8 cellular contexts compared by ENCODE assay signal in the genomic region with DNA sequence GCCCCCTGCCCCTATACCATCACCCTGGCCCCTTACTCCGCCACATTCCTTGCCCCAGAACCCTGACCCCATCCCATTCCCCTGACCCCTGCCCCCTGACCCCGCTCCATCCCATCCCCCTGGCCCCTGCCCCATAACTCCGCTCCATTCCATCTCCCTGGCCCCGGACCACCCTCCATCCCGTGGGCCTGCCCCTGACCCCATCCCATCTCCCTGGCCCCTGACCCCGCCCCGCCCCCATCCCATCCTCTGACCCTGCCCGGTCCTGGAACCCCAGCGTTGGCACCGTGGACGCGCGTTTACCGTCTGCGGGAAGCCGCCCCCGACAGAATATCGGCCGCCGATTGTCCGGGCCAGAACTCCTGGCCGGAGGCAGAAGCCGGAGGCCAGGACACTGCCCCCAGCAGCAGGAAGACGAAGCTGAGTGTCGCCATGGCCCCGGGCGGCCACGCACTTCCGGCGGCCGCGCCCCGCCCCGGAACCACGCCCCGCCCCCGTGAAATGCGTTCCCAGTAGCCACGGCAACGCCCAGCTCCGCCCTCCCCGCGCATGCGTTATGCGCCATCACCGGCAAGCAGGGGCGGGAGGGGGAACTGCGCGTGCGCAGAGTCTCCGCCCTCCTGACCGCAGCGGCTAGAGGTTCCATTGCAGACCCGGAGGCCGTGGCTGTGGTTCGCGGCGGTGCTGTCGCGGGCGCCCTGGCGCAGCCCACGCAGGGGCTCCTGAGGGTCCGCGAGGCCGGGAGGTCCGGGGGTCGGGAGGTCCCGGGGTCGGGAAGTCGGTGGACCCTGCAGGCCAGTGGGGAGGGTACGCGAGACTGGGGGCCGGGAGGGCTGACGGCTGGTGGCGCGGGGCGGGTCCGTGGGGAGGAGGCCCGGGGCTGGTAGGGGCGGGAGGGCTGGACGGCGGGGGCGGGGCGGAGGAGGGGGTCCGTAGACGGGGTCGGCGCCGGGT. TPM values are rescaled to one million over a fixed set of nuclear protein-coding genes. Genes with fewer than 3 reads are reported as not detected.
DNase-seq lines count a peak whose midpoint lies in the region; ATAC-seq and TF ChIP-seq lines count a peak whose summit lies in the region.

A gene with protein sequence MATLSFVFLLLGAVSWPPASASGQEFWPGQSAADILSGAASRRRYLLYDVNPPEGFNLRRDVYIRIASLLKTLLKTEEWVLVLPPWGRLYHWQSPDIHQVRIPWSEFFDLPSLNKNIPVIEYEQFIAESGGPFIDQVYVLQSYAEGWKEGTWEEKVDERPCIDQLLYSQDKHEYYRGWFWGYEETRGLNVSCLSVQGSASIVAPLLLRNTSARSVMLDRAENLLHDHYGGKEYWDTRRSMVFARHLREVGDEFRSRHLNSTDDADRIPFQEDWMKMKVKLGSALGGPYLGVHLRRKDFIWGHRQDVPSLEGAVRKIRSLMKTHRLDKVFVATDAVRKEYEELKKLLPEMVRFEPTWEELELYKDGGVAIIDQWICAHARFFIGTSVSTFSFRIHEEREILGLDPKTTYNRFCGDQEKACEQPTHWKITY (minus strand): TSS at position 458 of the 954 bp plus-strand sequence. CDS start 24 bp downstream, at position 434.

- CTCF ChIA-PET in AG04449 (lab: Yijun Ruan, JAX) (interaction anchor here (1.1 to 18.2 kb wide), 4 partner anchors 21 to 152 kb away, joined by 3 to 304 read pairs (median 83); no protein-coding TSS in a partner anchor), MCF 10A (lab: Yijun Ruan, JAX) (interaction anchor here (0.6 to 4.1 kb wide), 6 partner anchors 85 to 635 kb away, joined by 3 to 28 read pairs (median 4); no protein-coding TSS in a partner anchor)

- peak within 1 kb of the TSS; percentile 95 for H3K4me2 ChIP-seq in skeletal muscle satellite cell (ENCODE audit: low read length)

- no peaks in the 10 kb centered on the region for H3K9me3 ChIP-seq in iPS-18a (ENCODE audit: control insufficient read depth, low read depth, low read length)
- no peaks in the 10 kb centered on the region for H3K9me3 ChIP-seq in skeletal muscle satellite cell (replicated peaks; ENCODE audit: low read length)

- H3K27ac ChIP-seq in VCaP: peak within 1 kb of the TSS; percentile 79
- H3K27ac ChIP-seq in iPS-18a (ENCODE audit: low read length): no peak within 1 kb of the TSS

- H3K9me3 Mint-ChIP-seq in MCF 10A (ENCODE audit: unreplicated experiment): no peaks in the 10 kb centered on the region

- H3K36me3 ChIP-seq in iPS-18a (ENCODE audit: control insufficient read depth, low read depth, low read length) (peaks cover 24% of the 10 kb centered on the region), skeletal muscle satellite cell (ENCODE audit: insufficient read depth, low read length) (peaks cover 30% of the 10 kb centered on the region)

- H3K4me1 ChIP-seq in iPS-18a (ENCODE audit: control insufficient read depth, low read depth, low read length) (peaks cover 2% of the 10 kb centered on the region), skeletal muscle satellite cell (ENCODE audit: control insufficient read depth, insufficient read depth, low read length) (peaks cover 14% of the 10 kb centered on the region)

- TF ChIP-seq CTCF in AG04449 (IDR thresholded peaks at IDR 0.05; ENCODE audit: insufficient read depth, low read length, missing control alignments) (no peak), VCaP (conservative IDR thresholded peaks at IDR 0.05) (no peak), MCF 10A (IDR thresholded peaks at IDR 0.05; ENCODE audit: unreplicated experiment) (no peak)

- DNase-seq in AG04449 (ENCODE audit: low read depth, low spot score) (no peak), NCI-H2227 (lab: John Stamatoyannopoulos, UW; ENCODE audit: unreplicated experiment) (peak; percentile 98), MCF 10A (ENCODE audit: unreplicated experiment) (peak; percentile 95)

- H3K27me3 ChIP-seq in iPS-18a (ENCODE audit: control insufficient read depth, insufficient read depth, low read length) (no peaks in the 10 kb centered on the region), skeletal muscle satellite cell (ENCODE audit: control insufficient read depth, insufficient read depth, low read length) (no peaks in the 10 kb centered on the region)

- H3K36me3 Mint-ChIP-seq in MCF 10A (ENCODE audit: insufficient read depth, unreplicated experiment): peaks cover 29% of the 10 kb centered on the region

- no TSS peak for BruUV-seq in MCF 10A (replicated peaks; lab: Mats Ljungman, UMichigan)

- peak within 1 kb of the TSS; percentile 31 for H3K27ac Mint-ChIP-seq in MCF 10A (ENCODE audit: low read depth, unreplicated experiment)

- intact Hi-C loops in MCF 10A (cut with micrococcal nuclease): no loop called here

- no peaks in the 10 kb centered on the region for H3K27me3 Mint-ChIP-seq in MCF 10A (ENCODE audit: insufficient read depth, unreplicated experiment)

- peak within 1 kb of the TSS; percentile 80 for H3K4me3 ChIP-seq in AG04449 (ENCODE audit: low read depth, low read length)
- H3K4me3 ChIP-seq in iPS-18a (ENCODE audit: low read length): peak within 1 kb of the TSS; percentile 72
- peak within 1 kb of the TSS; percentile 95 for H3K4me3 ChIP-seq in skeletal muscle satellite cell (ENCODE audit: low read length)

- H3K4me3 Mint-ChIP-seq in MCF 10A (ENCODE audit: unreplicated experiment): peak within 1 kb of the TSS; percentile 74

- peaks cover 9% of the 10 kb centered on the region for H3K4me1 Mint-ChIP-seq in MCF 10A (ENCODE audit: insufficient read depth, unreplicated experiment)

- H3K9ac ChIP-seq in iPS-18a (ENCODE audit: low read length) (peak within 1 kb of the TSS; percentile 8), skeletal muscle satellite cell (ENCODE audit: low read depth, low read length) (peak within 1 kb of the TSS; percentile 88)

- ATAC-seq in GM18909 (IDR thresholded peaks at IDR 0.05; ENCODE audit: poor library complexity, unreplicated experiment) (peak; percentile 74), HG03139 (IDR thresholded peaks at IDR 0.05; ENCODE audit: unreplicated experiment) (peak; percentile 71)

- POLR2A ChIA-PET in AG04449 (lab: Yijun Ruan, JAX) (interaction anchor here (0.6 to 1.3 kb wide), 11 partner anchors 17 to 358 kb away, joined by 3 to 4 read pairs (median 3); no protein-coding TSS in a partner anchor), MCF 10A (lab: Yijun Ruan, JAX) (interaction anchor here (0.5 to 1.9 kb wide), 15 partner anchors 15 to 338 kb away, joined by 3 to 15 read pairs (median 4); no protein-coding TSS in a partner anchor)

RNA-seq across cellular contexts. Expression of the gene that starts here (rescaled TPM):
- total RNA-seq in MCF 10A (2022): 25.2 and 31.3 TPM in 2 replicates
- 16.4 and 18.0 TPM in 2 replicates for total RNA-seq in skeletal muscle satellite cell (2012; rRNA removed)
